15 cellular contexts compared by ENCODE assay signal in the genomic region with DNA sequence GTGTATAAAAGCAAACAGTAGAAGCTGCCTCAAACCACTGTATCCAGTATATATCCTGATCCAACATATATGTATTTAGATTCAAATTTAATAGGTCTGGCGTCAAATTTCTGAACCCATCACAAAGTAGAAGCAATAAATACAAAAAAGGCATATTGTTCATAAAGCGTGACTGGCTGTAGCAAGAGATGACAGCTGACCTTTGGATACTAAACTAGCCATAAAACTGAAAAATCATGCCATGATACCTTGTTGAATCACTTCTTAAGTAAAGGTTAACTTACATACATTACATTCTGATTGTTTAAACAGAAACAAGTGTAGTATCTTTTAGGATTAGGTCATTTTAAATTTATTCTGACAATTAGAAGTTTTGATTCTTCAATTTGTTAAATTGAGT.
DNase-seq lines count a peak whose midpoint lies in the region; ATAC-seq, FAIRE-seq and TF ChIP-seq lines count a peak whose summit lies in the region.
"Had no signal": no experiment of that assay in that cellular context is flagged by ENCODE, and none has a peak within 500 bp of the region (broad histone marks: within the 10 kb centered on the region; RNA-seq: fewer than 3 reads in every experiment).

No MANE protein-coding gene starts in this region.

- 66% methylated on average over 2 of the region's 2 CpGs for WGBS in A549 (ENCODE audit: missing lambda C conversion rate)
- WGBS in pancreas, 2 donors: 65 to 93% methylated on average over 2 of the region's 2 CpGs

- FAIRE-seq in A549 (lab: Jason Lieb, UNC) (peak; percentile 94), islet of Langerhans (lab: Jason Lieb, UNC) (peak; percentile 36), pancreas (lab: Jason Lieb, UNC) (peak; percentile 64)
- FAIRE-seq: GM12878 had no signal

- no peak for TF ChIP-seq RAD21 in A549 (conservative IDR thresholded peaks at IDR 0.05 in 1 of 2, IDR thresholded peaks at IDR 0.05 in 1 of 2)

- TF ChIP-seq EP300 in A549 (IDR thresholded peaks at IDR 0.05): no peak

- TF ChIP-seq POLR2A in A549 (IDR thresholded peaks at IDR 0.05; ENCODE audit: low read length): no peak

- no peak overlapping the region for H3K4me3 Mint-ChIP-seq in stimulated activated naive B cell treated with anti-CD40 and anti-IgM and Interleukin-4, amounts not matched to agents 10 μg/mL and 1 μg/mL and 100 μg/mL, for 72 hours
- H3K4me3 Mint-ChIP-seq: CD4-positive, CD25-positive, alpha-beta regulatory T cell; GM23338 had no signal

- H3K79me2 ChIP-seq in PC-3 (ENCODE audit: low read length): no peaks in the 10 kb centered on the region

- peak overlapping the region; percentile 25 for H3K4me2 ChIP-seq in A549
- peak overlapping the region; percentile 21; the same call in 1 of the 2 replicates for H3K4me2 ChIP-seq in PC-3 (ENCODE audit: low read length)
- H3K4me2 ChIP-seq: BLaER1 treated with 17β-estradiol and CSF1 and Interleukin-3, amounts not matched to agents 10 nM and 100 nM; GM23338 had no signal

- no peak overlapping the region for H3K27ac Mint-ChIP-seq in stimulated activated naive B cell treated with anti-CD40 and anti-IgM and Interleukin-4, amounts not matched to agents 10 μg/mL and 1 μg/mL and 100 μg/mL, for 72 hours
- H3K27ac Mint-ChIP-seq: CD4-positive, CD25-positive, alpha-beta regulatory T cell; GM23338 had no signal

- 0 out of 3 replicates have a peak, but pooled peaks cover 2% of the 10 kb centered on the region for H3K9me3 ChIP-seq in A549
- H3K9me3 ChIP-seq in PC-3 (ENCODE audit: low read length): no peaks in the 10 kb centered on the region
- no peaks in the 10 kb centered on the region for H3K9me3 ChIP-seq in pancreas
- H3K9me3 ChIP-seq: BLaER1 treated with 17β-estradiol and CSF1 and Interleukin-3, amounts not matched to agents 10 nM and 100 nM had no signal

- POLR2A ChIA-PET in A549 (lab: Yijun Ruan, JAX) (no interaction called here), PC-3 (lab: Charles Lee; ENCODE audit: unreplicated experiment) (no interaction called here)

- no peaks in the 10 kb centered on the region for H3K36me3 Mint-ChIP-seq in stimulated activated naive B cell treated with anti-CD40 and anti-IgM and Interleukin-4, amounts not matched to agents 10 μg/mL and 1 μg/mL and 100 μg/mL, for 72 hours
- H3K36me3 Mint-ChIP-seq: CD4-positive, CD25-positive, alpha-beta regulatory T cell had no signal

- CTCF ChIA-PET in A549 (lab: Yijun Ruan, JAX) (no interaction called here), PC-3 (lab: Charles Lee) (interaction anchor here (0.7 kb wide), 1 partner anchor 372 kb away, joined by 3 read pairs; a partner anchor contains a TSS)

- no peaks in the 10 kb centered on the region for H3K9me2 ChIP-seq in PC-3 (replicated peaks; ENCODE audit: low read length)

- no TSS peak for BruUV-seq in PC-3 (replicated peaks; lab: Mats Ljungman, UMichigan)

- H3K4me1 ChIP-seq in A549 (peaks cover 63% of the 10 kb centered on the region), PC-3 (ENCODE audit: insufficient read depth, low read length) (peaks cover 48% of the 10 kb centered on the region), pancreas (peaks cover 0 to 19% (median 10%) of the 10 kb centered on the region in 3 donors)
- H3K4me1 ChIP-seq: BLaER1 treated with 17β-estradiol and CSF1 and Interleukin-3, amounts not matched to agents 10 nM and 100 nM had no signal

- no peaks in the 10 kb centered on the region for H3F3A ChIP-seq in PC-3 (ENCODE audit: low read length, unreplicated experiment)

- no peaks in the 10 kb centered on the region for H4K20me1 ChIP-seq in PC-3 (ENCODE audit: low read length)
- H4K20me1 ChIP-seq: BLaER1 treated with 17β-estradiol and CSF1 and Interleukin-3, amounts not matched to agents 10 nM and 100 nM had no signal

- TF ChIP-seq CTCF in A549 (IDR thresholded peaks at IDR 0.05): no peak
- no peak for TF ChIP-seq CTCF in PC-3 (conservative IDR thresholded peaks at IDR 0.05; ENCODE audit: low read depth, low read length)
- TF ChIP-seq CTCF in pancreas (IDR thresholded peaks at IDR 0.05): no peak

- no peak overlapping the region for H2AFZ ChIP-seq in PC-3 (ENCODE audit: low read length)
- H2AFZ ChIP-seq: GM23338 had no signal

- H3K9ac ChIP-seq in PC-3 (ENCODE audit: low read length): 0 out of 2 replicates have a peak overlapping the region, but pooled peaks have one; percentile 7
- H3K9ac ChIP-seq: BLaER1 treated with 17β-estradiol and CSF1 and Interleukin-3, amounts not matched to agents 10 nM and 100 nM had no signal

- H3K4me3 ChIP-seq in A549 (no peak overlapping the region), PC-3 (ENCODE audit: low read length) (no peak overlapping the region), pancreas (no peak overlapping the region)
- H3K4me3 ChIP-seq: BLaER1 treated with 17β-estradiol and CSF1 and Interleukin-3, amounts not matched to agents 10 nM and 100 nM; GM12878; GM23338 had no signal

- no peaks in the 10 kb centered on the region for H3K27me3 Mint-ChIP-seq in stimulated activated naive B cell treated with anti-CD40 and anti-IgM and Interleukin-4, amounts not matched to agents 10 μg/mL and 1 μg/mL and 100 μg/mL, for 72 hours
- H3K27me3 Mint-ChIP-seq: CD4-positive, CD25-positive, alpha-beta regulatory T cell had no signal

- H3K9me3 Mint-ChIP-seq in stimulated activated naive B cell treated with anti-CD40 and anti-IgM and Interleukin-4, amounts not matched to agents 10 μg/mL and 1 μg/mL and 100 μg/mL, for 72 hours: no peaks in the 10 kb centered on the region
- H3K9me3 Mint-ChIP-seq: GM23338 had no signal

- H3K36me3 ChIP-seq in PC-3 (ENCODE audit: low read depth, low read length) (no peaks in the 10 kb centered on the region), pancreas (no peaks in the 10 kb centered on the region)
- H3K36me3 ChIP-seq: BLaER1 treated with 17β-estradiol and CSF1 and Interleukin-3, amounts not matched to agents 10 nM and 100 nM had no signal

- intact Hi-C loops in PC-3 (cut with micrococcal nuclease) (loop anchor here (2.0 to 10.0 kb wide), 2 partner anchors 135 to 373 kb away; a partner anchor contains a TSS), pancreas (cut with DNase I) (no loop called here)

- no peak for ATAC-seq in A549
- peak; percentile 87 for ATAC-seq in PC-3
- ATAC-seq in pancreas: no peak
- ATAC-seq in stimulated activated naive B cell treated with anti-CD40 and anti-IgM and Interleukin-4, amounts not matched to agents 10 μg/mL and 1 μg/mL and 100 μg/mL, for 72 hours (replicated peaks): no peak
- ATAC-seq in HG03354 (IDR thresholded peaks at IDR 0.05; ENCODE audit: poor library complexity, severe bottlenecking, unreplicated experiment): no peak
- ATAC-seq: GM12878, GM23338 had no signal

- H3K27me3 ChIP-seq in PC-3 (ENCODE audit: low read length) (no peaks in the 10 kb centered on the region), pancreas (no peaks in the 10 kb centered on the region)
- H3K27me3 ChIP-seq: BLaER1 treated with 17β-estradiol and CSF1 and Interleukin-3, amounts not matched to agents 10 nM and 100 nM had no signal

- DNase-seq in A549 (ENCODE audit: low read depth in 1 of 2, low spot score in 1 of 2) (no peak), PC-3 (peak; percentile 93), pancreas (no peak), NCI-H128 (lab: John Stamatoyannopoulos, UW; ENCODE audit: unreplicated experiment) (no peak)
- DNase-seq in stimulated activated CD4-positive, alpha-beta T cell treated with anti-CD3 and anti-CD28 coated beads, Interleukin-15, amount 100 ng/mL, for 24 hours: no peak
- DNase-seq in stimulated activated naive B cell treated with anti-CD40 and anti-IgM and Interleukin-4, amounts not matched to agents 10 μg/mL and 1 μg/mL and 100 μg/mL, for 72 hours: no peak
- DNase-seq: 8988T; CD4-positive, CD25-positive, alpha-beta regulatory T cell; DMS79; H7 had no signal

- H3K4me1 Mint-ChIP-seq in stimulated activated naive B cell treated with anti-CD40 and anti-IgM and Interleukin-4, amounts not matched to agents 10 μg/mL and 1 μg/mL and 100 μg/mL, for 72 hours: peaks cover 0 to 4% of the 10 kb centered on the region in 2 donors
- H3K4me1 Mint-ChIP-seq: CD4-positive, CD25-positive, alpha-beta regulatory T cell had no signal

- H3K27ac ChIP-seq in A549: 0 out of 6 replicates have a peak overlapping the region, but pooled peaks of 1 of the 2 experiments have one; percentile 1
- peak overlapping the region; percentile 72 for H3K27ac ChIP-seq in PC-3 (ENCODE audit: low read length)
- no peak overlapping the region for H3K27ac ChIP-seq in pancreas
- H3K27ac ChIP-seq: BLaER1 treated with 17β-estradiol and CSF1 and Interleukin-3, amounts not matched to agents 10 nM and 100 nM had no signal

TF ChIP-seq in A549, 52 proteins besides CTCF, POLR2A, EP300 and RAD21 (continues in another document):
- TF ChIP-seq ZFP36 (IDR thresholded peaks at IDR 0.05; ENCODE audit: borderline replicate concordance, partially characterized antibody) (no peak), GATA3 (IDR thresholded peaks at IDR 0.05; ENCODE audit: borderline replicate concordance) (no peak), EHF (CRISPR knock-in tag; IDR thresholded peaks at IDR 0.05) (no peak), ZNF302 (CRISPR knock-in tag; IDR thresholded peaks at IDR 0.05) (no peak), NPAS2 (CRISPR knock-in tag; IDR thresholded peaks at IDR 0.05; ENCODE audit: borderline replicate concordance) (no peak)
- TF ChIP-seq, protein P1, sequence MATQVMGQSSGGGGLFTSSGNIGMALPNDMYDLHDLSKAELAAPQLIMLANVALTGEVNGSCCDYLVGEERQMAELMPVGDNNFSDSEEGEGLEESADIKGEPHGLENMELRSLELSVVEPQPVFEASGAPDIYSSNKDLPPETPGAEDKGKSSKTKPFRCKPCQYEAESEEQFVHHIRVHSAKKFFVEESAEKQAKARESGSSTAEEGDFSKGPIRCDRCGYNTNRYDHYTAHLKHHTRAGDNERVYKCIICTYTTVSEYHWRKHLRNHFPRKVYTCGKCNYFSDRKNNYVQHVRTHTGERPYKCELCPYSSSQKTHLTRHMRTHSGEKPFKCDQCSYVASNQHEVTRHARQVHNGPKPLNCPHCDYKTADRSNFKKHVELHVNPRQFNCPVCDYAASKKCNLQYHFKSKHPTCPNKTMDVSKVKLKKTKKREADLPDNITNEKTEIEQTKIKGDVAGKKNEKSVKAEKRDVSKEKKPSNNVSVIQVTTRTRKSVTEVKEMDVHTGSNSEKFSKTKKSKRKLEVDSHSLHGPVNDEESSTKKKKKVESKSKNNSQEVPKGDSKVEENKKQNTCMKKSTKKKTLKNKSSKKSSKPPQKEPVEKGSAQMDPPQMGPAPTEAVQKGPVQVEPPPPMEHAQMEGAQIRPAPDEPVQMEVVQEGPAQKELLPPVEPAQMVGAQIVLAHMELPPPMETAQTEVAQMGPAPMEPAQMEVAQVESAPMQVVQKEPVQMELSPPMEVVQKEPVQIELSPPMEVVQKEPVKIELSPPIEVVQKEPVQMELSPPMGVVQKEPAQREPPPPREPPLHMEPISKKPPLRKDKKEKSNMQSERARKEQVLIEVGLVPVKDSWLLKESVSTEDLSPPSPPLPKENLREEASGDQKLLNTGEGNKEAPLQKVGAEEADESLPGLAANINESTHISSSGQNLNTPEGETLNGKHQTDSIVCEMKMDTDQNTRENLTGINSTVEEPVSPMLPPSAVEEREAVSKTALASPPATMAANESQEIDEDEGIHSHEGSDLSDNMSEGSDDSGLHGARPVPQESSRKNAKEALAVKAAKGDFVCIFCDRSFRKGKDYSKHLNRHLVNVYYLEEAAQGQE (IDR thresholded peaks at IDR 0.05): no peak
